ENCODE assay signal across 27 cellular contexts in genomic region chr12:28409892-28410291, GRCh38.
DNase-seq lines count a peak whose midpoint lies in the region; ATAC-seq and TF ChIP-seq lines count a peak whose summit lies in the region.
"Had no signal": no experiment of that assay in that cellular context is flagged by ENCODE, and none has a peak within 500 bp of the region (broad histone marks: within the 10 kb centered on the region; RNA-seq: fewer than 3 reads in every experiment).

No MANE protein-coding gene starts in this region.

- no peaks in the 10 kb centered on the region for H3K9me3 ChIP-seq in psoas muscle
- no peaks in the 10 kb centered on the region for H3K9me3 ChIP-seq in smooth muscle cell (replicated peaks; ENCODE audit: low read depth)
- H3K9me3 ChIP-seq: lower lobe of right lung, mucosa of descending colon, Peyer's patch, SJCRH30, stomach, transverse colon had no signal

- no peak overlapping the region for H3K4me3 Mint-ChIP-seq in activated CD4-positive, alpha-beta T cell treated with anti-CD3 and anti-CD28 coated beads, Interleukin-2, amount 10 ng/mL, durations not matched to agents 24 days and 14 days
- H3K4me3 Mint-ChIP-seq: activated T-cell treated with anti-CD3 and anti-CD28 coated beads, Interleukin-2, amount 50 U/mL, for 24 hours; CD4-positive, CD25-positive, alpha-beta regulatory T cell; dendritic cell treated with granulocyte-macrophage colony-stimulating factor and Interleukin-4, amounts not matched to agents 40 ng/mL and 50 ng/mL, for 4 days; nephron progenitor cell; T-helper 1 cell treated with Interleukin-12 subunit alpha and Interleukin-12 subunit beta and Interleukin-4 antibody, amounts not matched to agents 30 μg/mL and 1 μg/mL, for 36 hours had no signal

- H3F3A ChIP-seq in smooth muscle cell (ENCODE audit: low read depth) = no peaks in the 10 kb centered on the region

- H3K9ac ChIP-seq in smooth muscle cell (ENCODE audit: low read depth) = no peak overlapping the region

- H3K4me1 ChIP-seq in psoas muscle (no peaks in the 10 kb centered on the region), smooth muscle cell (ENCODE audit: low read depth) (no peaks in the 10 kb centered on the region)
- H3K4me1 ChIP-seq: lower lobe of right lung, Peyer's patch, stomach, transverse colon had no signal

- H3K9me3 Mint-ChIP-seq in activated CD4-positive, alpha-beta T cell treated with anti-CD3 and anti-CD28 coated beads, Interleukin-2, amount 10 ng/mL, durations not matched to agents 24 days and 14 days = no peaks in the 10 kb centered on the region
- H3K9me3 Mint-ChIP-seq: nephron progenitor cell had no signal

- H3K27ac Mint-ChIP-seq in activated CD4-positive, alpha-beta T cell treated with anti-CD3 and anti-CD28 coated beads, Interleukin-2, amount 10 ng/mL, durations not matched to agents 24 days and 14 days = no peak overlapping the region
- H3K27ac Mint-ChIP-seq: activated T-cell treated with anti-CD3 and anti-CD28 coated beads, Interleukin-2, amount 50 U/mL, for 24 hours; CD4-positive, CD25-positive, alpha-beta regulatory T cell; dendritic cell treated with granulocyte-macrophage colony-stimulating factor and Interleukin-4, amounts not matched to agents 40 ng/mL and 50 ng/mL, for 4 days; nephron progenitor cell; T-helper 1 cell treated with Interleukin-12 subunit alpha and Interleukin-12 subunit beta and Interleukin-4 antibody, amounts not matched to agents 30 μg/mL and 1 μg/mL, for 36 hours had no signal

- H3K36me3 ChIP-seq in psoas muscle (ENCODE audit: insufficient read depth in 1 of 2, low read depth in 1 of 2) (no peaks in the 10 kb centered on the region), smooth muscle cell (ENCODE audit: low read depth) (no peaks in the 10 kb centered on the region)
- H3K36me3 ChIP-seq: cardiac muscle cell, lower lobe of right lung had no signal

- H3K27me3 Mint-ChIP-seq in activated CD4-positive, alpha-beta T cell treated with anti-CD3 and anti-CD28 coated beads, Interleukin-2, amount 10 ng/mL, durations not matched to agents 24 days and 14 days = no peaks in the 10 kb centered on the region
- H3K27me3 Mint-ChIP-seq: activated T-cell treated with anti-CD3 and anti-CD28 coated beads, Interleukin-2, amount 50 U/mL, for 24 hours; CD4-positive, CD25-positive, alpha-beta regulatory T cell; dendritic cell treated with granulocyte-macrophage colony-stimulating factor and Interleukin-4, amounts not matched to agents 40 ng/mL and 50 ng/mL, for 4 days had no signal

- no peaks in the 10 kb centered on the region for H4K20me1 ChIP-seq in smooth muscle cell (ENCODE audit: low read depth)

- no peaks in the 10 kb centered on the region for H3K79me2 ChIP-seq in smooth muscle cell (ENCODE audit: low read depth)

- TF ChIP-seq CTCF in astrocyte of the spinal cord (IDR thresholded peaks at IDR 0.05; ENCODE audit: low read depth, low read length) (no peak), fibroblast of pulmonary artery (IDR thresholded peaks at IDR 0.05; ENCODE audit: low read length, missing control alignments) (no peak), psoas muscle (IDR thresholded peaks at IDR 0.05) (no peak), smooth muscle cell (IDR thresholded peaks at IDR 0.05; ENCODE audit: borderline replicate concordance, insufficient read depth, poor library complexity, severe bottlenecking) (no peak)

- peaks cover 2% of the 10 kb centered on the region for H3K36me3 Mint-ChIP-seq in activated CD4-positive, alpha-beta T cell treated with anti-CD3 and anti-CD28 coated beads, Interleukin-2, amount 10 ng/mL, durations not matched to agents 24 days and 14 days (ENCODE audit: low read depth)

- H3K4me1 Mint-ChIP-seq in activated CD4-positive, alpha-beta T cell treated with anti-CD3 and anti-CD28 coated beads, Interleukin-2, amount 10 ng/mL, durations not matched to agents 24 days and 14 days = peaks cover 3% of the 10 kb centered on the region
- H3K4me1 Mint-ChIP-seq: nephron progenitor cell had no signal

- no peak overlapping the region for H2AFZ ChIP-seq in smooth muscle cell (ENCODE audit: low read depth)

- DNase-seq in HS-5 (ENCODE audit: low read depth) = peak; percentile 2
- DNase-seq in astrocyte of the spinal cord (ENCODE audit: low read depth, low spot score) = peak; percentile 15
- DNase-seq in fibroblast of pulmonary artery (ENCODE audit: low read depth) = peak; percentile 78
- no peak for DNase-seq in psoas muscle
- no peak for DNase-seq in smooth muscle cell (lab: John Stamatoyannopoulos, UW; ENCODE audit: unreplicated experiment)
- DNase-seq in stimulated activated CD4-positive, alpha-beta T cell treated with anti-CD3 and anti-CD28 coated beads, Interleukin-12 subunit alpha, Interleukin-12 subunit beta, amount 100 ng/mL, for 4 hours = no peak
- no peak for DNase-seq in activated CD4-positive, alpha-beta T cell treated with anti-CD3 and anti-CD28 coated beads, Interleukin-2, amount 10 ng/mL, durations not matched to agents 24 days and 14 days
- DNase-seq: activated CD8-positive, alpha-beta memory T cell treated with anti-CD3 and anti-CD28 coated beads for 24 hours; activated gamma-delta T cell treated with Interleukin-2 at 50 U/mL for 16 hours; activated T-cell treated with anti-CD3 and anti-CD28 coated beads, Interleukin-2, amount 50 U/mL, for 24 hours; CD4-positive, CD25-positive, alpha-beta regulatory T cell; DMS 273 treated with DMSO at 0.1 percent for 48 hours; kidney; lower lobe of right lung; mucosa of descending colon; MV-4-11; NCI-H526; nephron progenitor cell; Peyer's patch; posterior cingulate gyrus; SJCRH30; stomach; transverse colon had no signal

- no peaks in the 10 kb centered on the region for H3K27me3 ChIP-seq in psoas muscle (ENCODE audit: insufficient read depth in 3 of 3, low read length in 2 of 3)
- no peaks in the 10 kb centered on the region for H3K27me3 ChIP-seq in smooth muscle cell (ENCODE audit: low read depth)
- H3K27me3 ChIP-seq: cardiac muscle cell, Peyer's patch, SJCRH30, stomach, transverse colon had no signal

- in situ Hi-C loops in astrocyte of the spinal cord (cut with HindIII; ENCODE audit: low sequenced_read_pairs) = no loop called here

- no peak overlapping the region for H3K4me2 ChIP-seq in smooth muscle cell

- ATAC-seq in psoas muscle = no peak
- ATAC-seq: lower lobe of right lung, mucosa of descending colon, sciatic nerve had no signal

- 89 to 90% (median 89%) methylated on average over 1 of the region's 1 CpG for WGBS in psoas muscle, 3 donors
- WGBS in smooth muscle cell (ENCODE audit: low lambda C conversion rate) = 75% methylated on average over 1 of the region's 1 CpG

- H3K4me3 ChIP-seq in astrocyte of the spinal cord (ENCODE audit: low read depth, low read length) (no peak overlapping the region), fibroblast of pulmonary artery (replicated peaks; ENCODE audit: low read depth, low read length) (no peak overlapping the region), psoas muscle (no peak overlapping the region), smooth muscle cell (no peak overlapping the region)
- H3K4me3 ChIP-seq: cardiac muscle cell, lower lobe of right lung, mucosa of descending colon, Peyer's patch, SJCRH30, stomach, transverse colon had no signal

- intact Hi-C loops in psoas muscle (cut with DNase I) = no loop called here
- intact Hi-C loops in activated CD4-positive, alpha-beta T cell treated with anti-CD3 and anti-CD28 coated beads, Interleukin-2, amount 10 ng/mL, durations not matched to agents 24 days and 14 days (cut with micrococcal nuclease) = no loop called here

- H3K27ac ChIP-seq in psoas muscle (no peak overlapping the region), smooth muscle cell (ENCODE audit: low read depth) (no peak overlapping the region)
- H3K27ac ChIP-seq: cardiac muscle cell, lower lobe of right lung, Peyer's patch, SJCRH30, stomach, transverse colon had no signal

Comparison
In these comparisons a context has a peak if more than half of its experiments do, and no peak if none do; other contexts are left out.
1. DNase-seq: peak in HS-5 (single experiment), astrocyte of the spinal cord (single experiment) and fibroblast of pulmonary artery (single experiment); none in psoas muscle (0 of 2), smooth muscle cell (single experiment), stimulated activated CD4-positive, alpha-beta T cell treated with anti-CD3 and anti-CD28 coated beads, Interleukin-12 subunit alpha, Interleukin-12 subunit beta, amount 100 ng/mL, for 4 hours (single experiment) and activated CD4-positive, alpha-beta T cell treated with anti-CD3 and anti-CD28 coated beads, Interleukin-2, amount 10 ng/mL, durations not matched to agents 24 days and 14 days (single experiment).